ENCODE assay signal across 10 cellular contexts in genomic region chr20:51378171-51378928, GRCh38.
DNase-seq lines count a peak whose midpoint lies in the region; ATAC-seq and TF ChIP-seq lines count a peak whose summit lies in the region.
"Had no signal": no experiment of that assay in that cellular context is flagged by ENCODE, and none has a peak within 500 bp of the region (broad histone marks: within the 10 kb centered on the region; RNA-seq: fewer than 3 reads in every experiment).

No MANE protein-coding gene starts in this region.

- H3K36me3 ChIP-seq in H7 (replicated peaks; ENCODE audit: control insufficient read depth, insufficient read depth, low read length) = no peaks in the 10 kb centered on the region

- no peak overlapping the region for H3K4me3 Mint-ChIP-seq in WTC11
- no peak overlapping the region for H3K4me3 Mint-ChIP-seq in glutamatergic neuron (ENCODE audit: unreplicated experiment)

- POLR2A ChIA-PET in WTC11 (lab: Charles Lee) = interaction anchor here (0.6 kb wide), 1 partner anchor 845 kb away, joined by 5 read pairs; no protein-coding TSS in a partner anchor

- H3K27ac Mint-ChIP-seq in WTC11 = no peak overlapping the region; the same call in 1 of the 2 replicates
- H3K27ac Mint-ChIP-seq in glutamatergic neuron (ENCODE audit: unreplicated experiment) = no peak overlapping the region

- H3K4me3 ChIP-seq in AG10803 (ENCODE audit: low read length) (no peak overlapping the region), H7 (ENCODE audit: insufficient read depth, low read depth, low read length) (no peak overlapping the region)
- H3K4me3 ChIP-seq: lung had no signal

- CTCF ChIA-PET in WTC11 (lab: Charles Lee) = interaction anchor here (0.9 to 3.2 kb wide), 5 partner anchors 8 to 391 kb away, joined by 3 to 24 read pairs (median 4); no protein-coding TSS in a partner anchor

- H3K9me3 Mint-ChIP-seq in WTC11 = no peaks in the 10 kb centered on the region
- H3K9me3 Mint-ChIP-seq in glutamatergic neuron (ENCODE audit: unreplicated experiment) = peaks cover 5% of the 10 kb centered on the region

- ATAC-seq in WTC11 (peak; percentile 85), GM21737 (IDR thresholded peaks at IDR 0.05; ENCODE audit: unreplicated experiment) (no peak), GM19463 (IDR thresholded peaks at IDR 0.05; ENCODE audit: unreplicated experiment) (no peak)

- H3K27me3 ChIP-seq in H7 (ENCODE audit: control insufficient read depth, insufficient read depth, low read length) = no peaks in the 10 kb centered on the region

- DNase-seq in AG10803 (ENCODE audit: low read depth) (no peak), H7 (peak; percentile 79), WTC11 (ENCODE audit: low spot score) (peak; percentile 61), iPS-NIHi11 (ENCODE audit: low spot score) (peak; percentile 59), SHP77 treated with DMSO at 0.1 percent for 48 hours (lab: John Stamatoyannopoulos, UW) (no peak), glutamatergic neuron (no peak)
- DNase-seq: NCI-H446 had no signal

- TF ChIP-seq CTCF in AG10803 (conservative IDR thresholded peaks at IDR 0.05; ENCODE audit: low read length) (peak; percentile 23), WTC11 (IDR thresholded peaks at IDR 0.05) (no peak), glutamatergic neuron (IDR thresholded peaks at IDR 0.05; ENCODE audit: partially characterized antibody, unreplicated experiment) (no peak)

- no peaks in the 10 kb centered on the region for H3K36me3 Mint-ChIP-seq in WTC11
- H3K36me3 Mint-ChIP-seq in glutamatergic neuron (ENCODE audit: unreplicated experiment) = no peaks in the 10 kb centered on the region

- peaks cover 8% of the 10 kb centered on the region for H3K4me1 Mint-ChIP-seq in WTC11
- peaks cover 2% of the 10 kb centered on the region for H3K4me1 Mint-ChIP-seq in glutamatergic neuron (ENCODE audit: low read depth, unreplicated experiment)

- no peaks in the 10 kb centered on the region for H3K27me3 Mint-ChIP-seq in WTC11 (ENCODE audit: low read depth)
- peaks cover 2% of the 10 kb centered on the region for H3K27me3 Mint-ChIP-seq in glutamatergic neuron (ENCODE audit: unreplicated experiment)

TF ChIP-seq in WTC11, 78 proteins besides CTCF, POLR2A, EP300 and RAD21:
- TF ChIP-seq IRF1 (CRISPR knock-in tag; IDR thresholded peaks at IDR 0.05) = no peak
- TF ChIP-seq EMX1 (CRISPR knock-in tag; IDR thresholded peaks at IDR 0.05) = no peak
- TF ChIP-seq USF1 (CRISPR knock-in tag; IDR thresholded peaks at IDR 0.05) = no peak
- no peak for TF ChIP-seq TP53 (CRISPR knock-in tag; IDR thresholded peaks at IDR 0.05)
- no peak for TF ChIP-seq ATF2 (CRISPR knock-in tag; IDR thresholded peaks at IDR 0.05; ENCODE audit: borderline replicate concordance, low read depth)
- no peak for TF ChIP-seq OVOL2 (CRISPR knock-in tag; IDR thresholded peaks at IDR 0.05; ENCODE audit: borderline replicate concordance)
- TF ChIP-seq CDX4 (CRISPR knock-in tag; IDR thresholded peaks at IDR 0.05; ENCODE audit: borderline replicate concordance) = no peak
- TF ChIP-seq PREB (CRISPR knock-in tag; IDR thresholded peaks at IDR 0.05; ENCODE audit: borderline replicate concordance) = no peak

Comparison
In these comparisons a context has a peak if more than half of its experiments do, and no peak if none do; other contexts are left out.
1. DNase-seq: peak in H7 (single experiment), WTC11 (single experiment) and iPS-NIHi11 (single experiment); none in AG10803 (single experiment), SHP77 treated with DMSO at 0.1 percent for 48 hours (single experiment) and glutamatergic neuron (single experiment).